20 cellular contexts compared by ENCODE assay signal in the genomic region with DNA sequence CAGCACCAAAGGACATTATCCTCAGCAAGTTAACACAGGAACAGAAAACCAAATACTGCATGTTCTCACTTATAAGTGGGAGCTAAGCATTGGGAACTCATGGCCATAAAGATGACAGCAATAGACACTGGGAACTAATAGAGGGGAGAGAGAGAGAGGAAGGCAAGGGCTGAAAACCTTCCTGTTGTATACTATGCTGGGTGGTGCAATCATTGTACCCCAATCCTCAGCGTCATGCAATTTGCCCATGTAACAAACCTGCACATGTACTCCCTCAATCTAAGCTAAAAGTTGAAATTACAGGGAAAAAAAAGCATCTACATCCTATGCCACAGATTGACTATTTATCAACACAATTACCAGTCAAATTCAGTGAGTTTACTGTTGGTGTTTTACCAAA. TPM values are rescaled to one million over a fixed set of nuclear protein-coding genes. Genes with fewer than 3 reads are reported as not detected.
DNase-seq lines count a peak whose midpoint lies in the region; ATAC-seq and TF ChIP-seq lines count a peak whose summit lies in the region.
"Had no signal": no experiment of that assay in that cellular context is flagged by ENCODE, and none has a peak within 500 bp of the region (broad histone marks: within the 10 kb centered on the region; RNA-seq: fewer than 3 reads in every experiment).

No MANE protein-coding gene starts in this region.

- H4K91ac ChIP-seq in IMR-90 (ENCODE audit: insufficient read depth, low read depth, low read length) = 0 out of 2 replicates have a peak overlapping the region, but pooled peaks have one; percentile 21

- BruUV-seq in IMR-90 (replicated peaks; lab: Mats Ljungman, UMichigan) = no TSS peak

- H2BK5ac ChIP-seq in IMR-90 (ENCODE audit: low read depth, low read length, poor library complexity, severe bottlenecking) = peak overlapping the region; percentile 44

- H2AK9ac ChIP-seq in IMR-90 (replicated peaks; ENCODE audit: low read depth, low read length, poor library complexity) = no peak overlapping the region

- dilution Hi-C loops in IMR-90 (cut with HindIII; ENCODE audit: low sequenced_read_pairs, unreplicated experiment) = no loop called here

- peak overlapping the region; percentile 15; the same call in 1 of the 2 replicates for H3K4ac ChIP-seq in IMR-90 (ENCODE audit: low read depth, low read length)

- no peak for ATAC-seq in IMR-90 (ENCODE audit: low read depth)
- ATAC-seq in right lobe of liver = peak; percentile 30 to 79 (median 40)
- ATAC-seq: PC-3, SK-N-SH treated with all-trans-retinoic acid at 6 μM for 48 hours had no signal

- CTCF ChIA-PET in IMR-90 (lab: Yijun Ruan, JAX) = interaction anchor here (0.7 kb wide), 1 partner anchor 57 kb away, joined by 3 read pairs; no protein-coding TSS in a partner anchor

- no peaks in the 10 kb centered on the region for H4K20me1 ChIP-seq in IMR-90 (ENCODE audit: insufficient read depth, low read length)
- H4K20me1 ChIP-seq: BLaER1 treated with 17β-estradiol and CSF1 and Interleukin-3, amounts not matched to agents 10 nM and 100 nM had no signal

- peak overlapping the region; percentile 56 for H2BK120ac ChIP-seq in IMR-90 (ENCODE audit: low read depth, low read length)

- no peaks in the 10 kb centered on the region for H3K79me1 ChIP-seq in IMR-90 (ENCODE audit: low read depth in 1 of 2, low read length in 2 of 2)

- H3K4me1 ChIP-seq in IMR-90 (ENCODE audit: control insufficient read depth, insufficient read depth, low read length) (peaks cover 15% of the 10 kb centered on the region), adipocyte (ENCODE audit: control insufficient read depth, insufficient read depth, low read length) (peaks cover 32% of the 10 kb centered on the region), right lobe of liver (peaks cover 0 to 45% (median 11%) of the 10 kb centered on the region in 4 donors), spleen (peaks cover 0 to 18% (median 0%) of the 10 kb centered on the region in 6 donors)

- H3K27ac ChIP-seq in IMR-90 (ENCODE audit: insufficient read depth, low read length) = no peak overlapping the region
- H3K27ac ChIP-seq in right lobe of liver = peak overlapping the region; percentile 74 to 93 (median 89)
- peak overlapping the region in 7 of 8 donors; percentile 61 to 92 (median 84) for H3K27ac ChIP-seq in spleen
- H3K27ac ChIP-seq: KMS-11 had no signal

- H3K23ac ChIP-seq in IMR-90 (ENCODE audit: low read depth, low read length) = no peak overlapping the region

- intact Hi-C loops in IMR-90 (cut with micrococcal nuclease) = no loop called here
- intact Hi-C loops in right lobe of liver (cut with DNase I) = no loop called here
- intact Hi-C loops in spleen (cut with DNase I; ENCODE audit: low total_unique reads) = no loop called here

- no CpG with 5 or more reads among the region's 1 CpG for WGBS in IMR-90 (ENCODE audit: extremely low coverage in 2 of 2, insufficient read length in 1 of 2), 2 experiments
- WGBS in right lobe of liver (ENCODE audit: insufficient coverage, low coverage, low lambda C conversion rate, missing lambda C conversion rate) = 33% methylated on average over 1 of the region's 1 CpG
- WGBS in spleen, 5 donors = 43 to 100% (median 71%) methylated on average over 1 of the region's 1 CpG

- H3K18ac ChIP-seq in IMR-90 (ENCODE audit: low read depth, low read length) = peak overlapping the region; percentile 75

- H2AK5ac ChIP-seq in IMR-90 (ENCODE audit: low read depth, low read length) = peak overlapping the region; percentile 59; the same call in 1 of the 2 replicates

- H3K9me3 ChIP-seq in IMR-90 (ENCODE audit: control insufficient read depth, insufficient read depth, low read length) (no peaks in the 10 kb centered on the region), adipocyte (ENCODE audit: control insufficient read depth, low read length) (no peaks in the 10 kb centered on the region), right lobe of liver (no peaks in the 10 kb centered on the region), spleen (no peaks in the 10 kb centered on the region)

- no peak for DNase-seq in IMR-90
- peak; percentile 58 for DNase-seq in adipocyte (ENCODE audit: low read depth)
- no peak for DNase-seq in right lobe of liver
- DNase-seq in spleen = no peak
- DNase-seq in NCI-H2171 (lab: John Stamatoyannopoulos, UW) = no peak
- no peak for DNase-seq in NCI-H1417 treated with DMSO at 0.1 percent for 48 hours (lab: John Stamatoyannopoulos, UW)
- DNase-seq in ecto neural progenitor cell (ENCODE audit: low spot score) = no peak
- DNase-seq: CD8-positive, alpha-beta memory T cell; DMS79; NCI-H1092 treated with DMSO at 0.1 percent for 48 hours; NCI-H2081; NCI-H510A; NCI-H748 treated with DMSO at 0.1 percent for 48 hours; RPMI8226; SIG-M5 had no signal

- H3K36me3 ChIP-seq in IMR-90 (ENCODE audit: control insufficient read depth, insufficient read depth, low read length) (no peaks in the 10 kb centered on the region), adipocyte (ENCODE audit: control insufficient read depth, insufficient read depth, low read length, severe bottlenecking) (no peaks in the 10 kb centered on the region), right lobe of liver (no peaks in the 10 kb centered on the region), spleen (no peaks in the 10 kb centered on the region)

- in situ Hi-C loops in IMR-90 (cut with MboI; ENCODE audit: low sequenced_read_pairs) = no loop called here

- POLR2A ChIA-PET in IMR-90 (lab: Charles Lee; ENCODE audit: unreplicated experiment) = no interaction called here

- H2BK15ac ChIP-seq in IMR-90 (ENCODE audit: low read depth, low read length) = peak overlapping the region; percentile 80; the same call in 2 of the 3 replicates

- H3K4me2 ChIP-seq in IMR-90 (ENCODE audit: low read depth, low read length) = no peak overlapping the region
- H3K4me2 ChIP-seq: KMS-11 had no signal

- H3K14ac ChIP-seq in IMR-90 (replicated peaks; ENCODE audit: low read depth, low read length) = peak overlapping the region; percentile 25; the same call in 1 of the 2 replicates

- TF ChIP-seq CTCF in IMR-90 (conservative IDR thresholded peaks at IDR 0.05; ENCODE audit: low read depth, low read length) = no peak
- no peak for TF ChIP-seq CTCF in right lobe of liver (IDR thresholded peaks at IDR 0.05)
- TF ChIP-seq CTCF in spleen (IDR thresholded peaks at IDR 0.05 in 8 of 11, conservative IDR thresholded peaks at IDR 0.05 in 3 of 11) = no peak

- H4K8ac ChIP-seq in IMR-90 (ENCODE audit: low read depth in 2 of 2, low read length in 2 of 2) = 0 out of 4 replicates have a peak overlapping the region, but pooled peaks of 1 of the 2 experiments have one; percentile 35

- H3K56ac ChIP-seq in IMR-90 (ENCODE audit: extremely low read depth, insufficient read depth, low read length) = no peak overlapping the region

- no peak for TF ChIP-seq RAD21 in IMR-90 (IDR thresholded peaks at IDR 0.05; ENCODE audit: low read length)

- H3K9me1 ChIP-seq in IMR-90 (ENCODE audit: insufficient read depth, low read length) = peaks cover 7% of the 10 kb centered on the region; the same call in 1 of the 2 replicates

- H3K4me3 ChIP-seq in IMR-90 (ENCODE audit: insufficient read depth, low read depth, low read length) (no peak overlapping the region), adipocyte (ENCODE audit: low read length) (no peak overlapping the region), right lobe of liver (peak overlapping the region; percentile 21 to 51 (median 49)), spleen (peak overlapping the region in 1 of 8 donors; percentile 57)

- H2AFZ ChIP-seq in IMR-90 (replicated peaks; ENCODE audit: low read length, poor library complexity) = no peak overlapping the region

- H4K5ac ChIP-seq in IMR-90 (ENCODE audit: low read depth, low read length) = peak overlapping the region; percentile 48; the same call in 1 of the 2 replicates

- H2BK20ac ChIP-seq in IMR-90 (ENCODE audit: low read depth, low read length) = peak overlapping the region; percentile 70; the same call in 1 of the 2 replicates

- no peak for TF ChIP-seq POLR2A in IMR-90 (IDR thresholded peaks at IDR 0.05; ENCODE audit: low read depth, low read length)
- TF ChIP-seq POLR2A in right lobe of liver (IDR thresholded peaks at IDR 0.05) = no peak
- TF ChIP-seq POLR2A in spleen (IDR thresholded peaks at IDR 0.05) = no peak

- no peaks in the 10 kb centered on the region for H3K27me3 ChIP-seq in IMR-90 (ENCODE audit: control insufficient read depth, insufficient read depth, low read length)
- no peaks in the 10 kb centered on the region for H3K27me3 ChIP-seq in adipocyte (replicated peaks; ENCODE audit: control insufficient read depth, insufficient read depth, low read length)
- H3K27me3 ChIP-seq in right lobe of liver = no peaks in the 10 kb centered on the region
- H3K27me3 ChIP-seq in spleen (replicated peaks in 1 of 7) = no peaks in the 10 kb centered on the region
- H3K27me3 ChIP-seq: BLaER1 treated with 17β-estradiol and CSF1 and Interleukin-3, amounts not matched to agents 10 nM and 100 nM had no signal

- H3K9ac ChIP-seq in IMR-90 (ENCODE audit: low read depth, low read length) = no peak overlapping the region
- H3K9ac ChIP-seq in adipocyte (ENCODE audit: low read length) = no peak overlapping the region
- H3K9ac ChIP-seq: KMS-11 had no signal

TF ChIP-seq in IMR-90, 13 proteins besides CTCF, POLR2A, EP300 and RAD21 (continues in another document):
- no peak for TF ChIP-seq NFE2L2 (IDR thresholded peaks at IDR 0.05; ENCODE audit: low read depth, low read length)
- TF ChIP-seq, protein P1, sequence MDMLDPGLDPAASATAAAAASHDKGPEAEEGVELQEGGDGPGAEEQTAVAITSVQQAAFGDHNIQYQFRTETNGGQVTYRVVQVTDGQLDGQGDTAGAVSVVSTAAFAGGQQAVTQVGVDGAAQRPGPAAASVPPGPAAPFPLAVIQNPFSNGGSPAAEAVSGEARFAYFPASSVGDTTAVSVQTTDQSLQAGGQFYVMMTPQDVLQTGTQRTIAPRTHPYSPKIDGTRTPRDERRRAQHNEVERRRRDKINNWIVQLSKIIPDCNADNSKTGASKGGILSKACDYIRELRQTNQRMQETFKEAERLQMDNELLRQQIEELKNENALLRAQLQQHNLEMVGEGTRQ (IDR thresholded peaks at IDR 0.05; ENCODE audit: low read depth, low read length) = no peak
- TF ChIP-seq MAFK (IDR thresholded peaks at IDR 0.05; ENCODE audit: low read depth, low read length) = no peak

RNA-seq across cellular contexts. Expression of a gene that starts 20.0 kb away (rescaled TPM):
- not detected in 2 replicates for total RNA-seq in IMR-90 (2012; rRNA removed)
- 0.04 and 0.07 TPM in 2 replicates for polyA plus RNA-seq in IMR-90 (2012; rRNA removed)
- not detected in 2 replicates for polyA plus RNA-seq in IMR-90 (2012; cell fraction: cytosol; rRNA removed)
- polyA plus RNA-seq in IMR-90 (2012; cell fraction: nucleus; rRNA removed; ENCODE audit: low replicate concordance) = 0.22 TPM in 1 of 2 replicates, not detected in the other
- 100 to 1,000 TPM in 2 of 6 experiments, 10 to 100 TPM in 4; 21.6 to 364 (median 96.0) TPM for total RNA-seq in right lobe of liver
- 10 to 100 TPM in 4 of 7 donors, 1 to 10 TPM in 3; 3.1 to 44.2 (median 11.2) TPM for total RNA-seq in spleen
- 1 to 10 TPM; 2.3 to 5.5 (median 2.9) TPM for polyA plus RNA-seq in spleen
- total RNA-seq: CD8-positive, alpha-beta memory T cell; H4 had no signal
- polyA plus RNA-seq: CD8-positive, alpha-beta memory T cell had no signal

RNA-seq across cellular contexts. Expression of a gene that starts 23.9 kb away (rescaled TPM):
- not detected in 2 replicates for total RNA-seq in IMR-90 (2012; rRNA removed)
- not detected in 2 replicates for polyA plus RNA-seq in IMR-90 (2012; rRNA removed)
- polyA plus RNA-seq in IMR-90 (2012; cell fraction: cytosol; rRNA removed) = not detected in 2 replicates
- not detected in 2 replicates for polyA plus RNA-seq in IMR-90 (2012; cell fraction: nucleus; rRNA removed; ENCODE audit: low replicate concordance)
- total RNA-seq in right lobe of liver = 10 to 100 TPM in 1 of 6 experiments, 1 to 10 TPM in 4, under 1 TPM in 1; 0.75 to 18.9 (median 5.9) TPM
- 100 to 1,000 TPM in 5 of 7 donors, 10 to 100 TPM in 2; 65.9 to 349 (median 173) TPM for total RNA-seq in spleen
- polyA plus RNA-seq in spleen = 10 to 100 TPM; 15.4 to 37.1 (median 26.0) TPM
- total RNA-seq: PC-3 had no signal

Comparison
In these comparisons a context has a peak if more than half of its experiments do, and no peak if none do; other contexts are left out.
1. H3K4me3 ChIP-seq: peak in right lobe of liver (3 of 3); none in IMR-90 (single experiment) and adipocyte (single experiment).